ENCODE assay signal across 8 cellular contexts in the genomic region with DNA sequence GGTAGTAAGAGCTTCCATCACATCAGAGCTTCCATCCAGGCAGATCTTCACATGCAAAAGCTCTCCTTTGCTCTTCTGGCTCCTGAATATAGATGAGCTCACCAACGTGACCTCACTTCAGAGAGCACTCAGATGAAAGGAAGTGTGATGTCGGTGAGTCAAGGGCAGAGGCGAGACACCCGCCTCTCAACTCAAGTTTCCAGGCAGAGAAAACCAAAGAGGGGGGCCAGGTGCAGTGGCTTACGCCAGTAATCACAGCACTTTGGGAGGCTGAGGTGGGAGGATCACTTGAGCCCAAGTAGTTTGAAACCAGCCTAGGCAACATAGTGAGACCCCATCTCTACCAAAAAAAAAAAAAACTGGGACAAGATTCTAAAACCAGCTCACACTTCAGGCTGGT.
DNase-seq lines count a peak whose midpoint lies in the region; ATAC-seq and TF ChIP-seq lines count a peak whose summit lies in the region.

No MANE protein-coding gene starts in this region.

- no peak overlapping the region for H2AK5ac ChIP-seq in mesendoderm (ENCODE audit: low read length)

- TF ChIP-seq CTCF in HFF-Myc (IDR thresholded peaks at IDR 0.05; ENCODE audit: low read depth, low read length, missing control alignments) = no peak
- no peak for TF ChIP-seq CTCF in SK-N-SH (IDR thresholded peaks at IDR 0.05)

- peak overlapping the region; percentile 44 for H3K18ac ChIP-seq in mesendoderm (ENCODE audit: low read length)

- ATAC-seq in CD4-positive, CD25-positive, alpha-beta regulatory T cell (ENCODE audit: low read depth in 2 of 2) = peak; percentile 99
- peak; percentile 74 for ATAC-seq in stimulated activated memory B cell treated with anti-CD40 and anti-IgM and Interleukin-4, amounts not matched to agents 10 μg/mL and 1 μg/mL and 100 μg/mL, for 72 hours
- ATAC-seq in HG03135 (IDR thresholded peaks at IDR 0.05; ENCODE audit: unreplicated experiment) = no peak

- peak overlapping the region; percentile 60 for H3K4me3 ChIP-seq in CD4-positive, CD25-positive, alpha-beta regulatory T cell (ENCODE audit: low read depth, low read length)
- H3K4me3 ChIP-seq in HFF-Myc (replicated peaks; ENCODE audit: low read depth, low read length) (no peak overlapping the region), SK-N-SH (ENCODE audit: low read depth in 2 of 2, low read length in 1 of 2) (no peak overlapping the region; a peak in 1 of 4 replicates), mesendoderm (ENCODE audit: low read length) (no peak overlapping the region)

- no peaks in the 10 kb centered on the region for H3K79me1 ChIP-seq in mesendoderm (ENCODE audit: low read length)

- H2BK5ac ChIP-seq in mesendoderm (ENCODE audit: low read length) = no peak overlapping the region

- peaks cover 6% of the 10 kb centered on the region for H3K36me3 Mint-ChIP-seq in CD4-positive, CD25-positive, alpha-beta regulatory T cell
- H3K36me3 Mint-ChIP-seq in stimulated activated memory B cell treated with anti-CD40 and anti-IgM and Interleukin-4, amounts not matched to agents 10 μg/mL and 1 μg/mL and 100 μg/mL, for 72 hours = no peaks in the 10 kb centered on the region

- peak overlapping the region; percentile 34 to 88 (median 86) for H3K27ac Mint-ChIP-seq in CD4-positive, CD25-positive, alpha-beta regulatory T cell
- H3K27ac Mint-ChIP-seq in stimulated activated memory B cell treated with anti-CD40 and anti-IgM and Interleukin-4, amounts not matched to agents 10 μg/mL and 1 μg/mL and 100 μg/mL, for 72 hours = peak overlapping the region; percentile 34

- H3K56ac ChIP-seq in mesendoderm (ENCODE audit: low read length) = peak overlapping the region; percentile 68

- 74% methylated on average over 5 of the region's 5 CpGs for WGBS in SK-N-SH (ENCODE audit: low lambda C conversion rate)
- no CpG with 5 or more reads among the region's 5 CpGs for WGBS in mesendoderm (ENCODE audit: extremely low coverage, insufficient coverage, low lambda C conversion rate)

- no peak overlapping the region for H3K23ac ChIP-seq in mesendoderm (ENCODE audit: low read length)

- no peaks in the 10 kb centered on the region for H3K79me2 ChIP-seq in SK-N-SH (ENCODE audit: insufficient read depth)
- no peaks in the 10 kb centered on the region for H3K79me2 ChIP-seq in mesendoderm (ENCODE audit: control insufficient read depth, insufficient read depth, low read length)

- peak; percentile 26 to 90 (median 61) for DNase-seq in CD4-positive, CD25-positive, alpha-beta regulatory T cell
- DNase-seq in HFF-Myc (ENCODE audit: extremely low read depth, low read depth) (peak; percentile 26), SK-N-SH (no peak), mesendoderm (peak; percentile 85), MV-4-11 (lab: John Stamatoyannopoulos, UW) (no peak)
- peak; percentile 59 for DNase-seq in activated naive CD8-positive, alpha-beta T cell treated with anti-CD3 and anti-CD28 coated beads, Interleukin-2, amount 50 U/mL, for 16 hours (ENCODE audit: low read depth, low spot score)

- CTCF ChIA-PET in SK-N-SH (lab: Yijun Ruan, JAX) = no interaction called here

- peaks cover 0 to 1% (median 0%) of the 10 kb centered on the region in 7 donors for H3K9me3 Mint-ChIP-seq in CD4-positive, CD25-positive, alpha-beta regulatory T cell
- no peaks in the 10 kb centered on the region for H3K9me3 Mint-ChIP-seq in stimulated activated memory B cell treated with anti-CD40 and anti-IgM and Interleukin-4, amounts not matched to agents 10 μg/mL and 1 μg/mL and 100 μg/mL, for 72 hours

- TF ChIP-seq EP300 in SK-N-SH (IDR thresholded peaks at IDR 0.05; ENCODE audit: borderline replicate concordance in 1 of 2, low read depth in 1 of 2, low read length in 1 of 2) = no peak

- no peak overlapping the region for H3K4ac ChIP-seq in mesendoderm (ENCODE audit: low read depth, low read length)

- H4K20me1 ChIP-seq in SK-N-SH (ENCODE audit: insufficient read depth) = no peaks in the 10 kb centered on the region

- peak overlapping the region; percentile 85 for H2AFZ ChIP-seq in SK-N-SH (ENCODE audit: low read depth)

- H3K27me3 ChIP-seq in CD4-positive, CD25-positive, alpha-beta regulatory T cell (ENCODE audit: control insufficient read depth, insufficient read depth, low read length) = no peaks in the 10 kb centered on the region
- no peaks in the 10 kb centered on the region for H3K27me3 ChIP-seq in SK-N-SH (ENCODE audit: insufficient read depth)
- no peaks in the 10 kb centered on the region for H3K27me3 ChIP-seq in mesendoderm (ENCODE audit: insufficient read depth, low read length, poor library complexity)

- no peak overlapping the region for H4K8ac ChIP-seq in mesendoderm (ENCODE audit: low read depth, low read length)

- H4K5ac ChIP-seq in mesendoderm (ENCODE audit: low read length) = no peak overlapping the region

- no peak overlapping the region for H2BK15ac ChIP-seq in mesendoderm (replicated peaks; ENCODE audit: low read depth)

- TF ChIP-seq RAD21 in SK-N-SH (IDR thresholded peaks at IDR 0.05; ENCODE audit: low read length) = no peak

- H3K9ac ChIP-seq in SK-N-SH = no peak overlapping the region
- no peak overlapping the region for H3K9ac ChIP-seq in mesendoderm (ENCODE audit: low read length)

- H3K27ac ChIP-seq in CD4-positive, CD25-positive, alpha-beta regulatory T cell (ENCODE audit: insufficient read depth, low read length, poor library complexity, severe bottlenecking) = peak overlapping the region; percentile 28
- H3K27ac ChIP-seq in SK-N-SH (ENCODE audit: low read depth in 2 of 2, low read length in 1 of 2) (peak overlapping the region in 1 of 2 experiments; percentile 45; a peak in 2 of 4 replicates), mesendoderm (ENCODE audit: low read depth, low read length) (peak overlapping the region; percentile 2)

- POLR2A ChIA-PET in SK-N-SH (lab: Yijun Ruan, JAX) = no interaction called here

- peak overlapping the region; percentile 4 to 75 (median 57) for H3K4me3 Mint-ChIP-seq in CD4-positive, CD25-positive, alpha-beta regulatory T cell
- H3K4me3 Mint-ChIP-seq in stimulated activated memory B cell treated with anti-CD40 and anti-IgM and Interleukin-4, amounts not matched to agents 10 μg/mL and 1 μg/mL and 100 μg/mL, for 72 hours = no peak overlapping the region

- peaks cover 12 to 45% (median 24%) of the 10 kb centered on the region in 4 donors for H3K4me1 Mint-ChIP-seq in CD4-positive, CD25-positive, alpha-beta regulatory T cell
- peaks cover 16% of the 10 kb centered on the region for H3K4me1 Mint-ChIP-seq in stimulated activated memory B cell treated with anti-CD40 and anti-IgM and Interleukin-4, amounts not matched to agents 10 μg/mL and 1 μg/mL and 100 μg/mL, for 72 hours

- H2BK120ac ChIP-seq in mesendoderm (ENCODE audit: low read depth, low read length) = peak overlapping the region; percentile 56

- no peaks in the 10 kb centered on the region for H3K9me3 ChIP-seq in CD4-positive, CD25-positive, alpha-beta regulatory T cell (ENCODE audit: control insufficient read depth in 2 of 2, low read length in 2 of 2)
- no peaks in the 10 kb centered on the region for H3K9me3 ChIP-seq in SK-N-SH

- H3F3A ChIP-seq in SK-N-SH (replicated peaks; ENCODE audit: insufficient read depth) = peaks cover 6% of the 10 kb centered on the region

- H3K4me2 ChIP-seq in SK-N-SH (peak overlapping the region; percentile 65), mesendoderm (ENCODE audit: low read length) (no peak overlapping the region)

- peaks cover 17% of the 10 kb centered on the region for H3K4me1 ChIP-seq in CD4-positive, CD25-positive, alpha-beta regulatory T cell (ENCODE audit: control insufficient read depth, insufficient read depth, low read length, poor library complexity, severe bottlenecking)
- H3K4me1 ChIP-seq in SK-N-SH (ENCODE audit: control insufficient read depth in 1 of 2, insufficient read depth in 2 of 2, low read depth in 1 of 2, low read length in 1 of 2) (peaks cover 0 to 12% of the 10 kb centered on the region in 2 experiments; a peak in 2 of 4 replicates), mesendoderm (ENCODE audit: control insufficient read depth, low read depth, low read length) (peaks cover 2% of the 10 kb centered on the region)

- H3K27me3 Mint-ChIP-seq in CD4-positive, CD25-positive, alpha-beta regulatory T cell = peaks cover 4% of the 10 kb centered on the region
- peaks cover 15% of the 10 kb centered on the region for H3K27me3 Mint-ChIP-seq in stimulated activated memory B cell treated with anti-CD40 and anti-IgM and Interleukin-4, amounts not matched to agents 10 μg/mL and 1 μg/mL and 100 μg/mL, for 72 hours

- H3K36me3 ChIP-seq in CD4-positive, CD25-positive, alpha-beta regulatory T cell (ENCODE audit: control insufficient read depth, insufficient read depth, low read length) = no peaks in the 10 kb centered on the region
- H3K36me3 ChIP-seq in SK-N-SH (replicated peaks in 1 of 2; ENCODE audit: control insufficient read depth in 1 of 2, insufficient read depth in 2 of 2, low read length in 1 of 2) (no peaks in the 10 kb centered on the region), mesendoderm (ENCODE audit: control insufficient read depth, insufficient read depth, low read length) (no peaks in the 10 kb centered on the region)

- no peaks in the 10 kb centered on the region for H3K9me2 ChIP-seq in SK-N-SH

TF ChIP-seq in SK-N-SH, 30 proteins besides CTCF, POLR2A, EP300 and RAD21:
- no peak for TF ChIP-seq FOSL2 (IDR thresholded peaks at IDR 0.05; ENCODE audit: borderline replicate concordance, low read depth)
- TF ChIP-seq, protein P1, sequence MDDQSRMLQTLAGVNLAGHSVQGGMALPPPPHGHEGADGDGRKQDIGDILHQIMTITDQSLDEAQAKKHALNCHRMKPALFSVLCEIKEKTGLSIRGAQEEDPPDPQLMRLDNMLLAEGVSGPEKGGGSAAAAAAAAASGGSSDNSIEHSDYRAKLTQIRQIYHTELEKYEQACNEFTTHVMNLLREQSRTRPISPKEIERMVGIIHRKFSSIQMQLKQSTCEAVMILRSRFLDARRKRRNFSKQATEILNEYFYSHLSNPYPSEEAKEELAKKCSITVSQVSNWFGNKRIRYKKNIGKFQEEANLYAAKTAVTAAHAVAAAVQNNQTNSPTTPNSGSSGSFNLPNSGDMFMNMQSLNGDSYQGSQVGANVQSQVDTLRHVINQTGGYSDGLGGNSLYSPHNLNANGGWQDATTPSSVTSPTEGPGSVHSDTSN (IDR thresholded peaks at IDR 0.05) = 0 out of 2 replicates have a peak, but pooled peaks have one; percentile 11

Comparison
In these comparisons a context has a peak if more than half of its experiments do, and no peak if none do; other contexts are left out.
1. DNase-seq: peak in CD4-positive, CD25-positive, alpha-beta regulatory T cell (3 of 3), HFF-Myc (single experiment), activated naive CD8-positive, alpha-beta T cell treated with anti-CD3 and anti-CD28 coated beads, Interleukin-2, amount 50 U/mL, for 16 hours (single experiment) and mesendoderm (single experiment); none in SK-N-SH (single experiment) and MV-4-11 (single experiment).